1 cellular context compared by ENCODE assay signal in genomic region chr12:75724913-75725312, GRCh38.
TF ChIP-seq lines count a peak whose summit lies in the region.

No MANE protein-coding gene starts in this region.

TF ChIP-seq in HepG2, 621 proteins besides CTCF, POLR2A, EP300 and RAD21 (continued from another document):
- TF ChIP-seq, protein P1, sequence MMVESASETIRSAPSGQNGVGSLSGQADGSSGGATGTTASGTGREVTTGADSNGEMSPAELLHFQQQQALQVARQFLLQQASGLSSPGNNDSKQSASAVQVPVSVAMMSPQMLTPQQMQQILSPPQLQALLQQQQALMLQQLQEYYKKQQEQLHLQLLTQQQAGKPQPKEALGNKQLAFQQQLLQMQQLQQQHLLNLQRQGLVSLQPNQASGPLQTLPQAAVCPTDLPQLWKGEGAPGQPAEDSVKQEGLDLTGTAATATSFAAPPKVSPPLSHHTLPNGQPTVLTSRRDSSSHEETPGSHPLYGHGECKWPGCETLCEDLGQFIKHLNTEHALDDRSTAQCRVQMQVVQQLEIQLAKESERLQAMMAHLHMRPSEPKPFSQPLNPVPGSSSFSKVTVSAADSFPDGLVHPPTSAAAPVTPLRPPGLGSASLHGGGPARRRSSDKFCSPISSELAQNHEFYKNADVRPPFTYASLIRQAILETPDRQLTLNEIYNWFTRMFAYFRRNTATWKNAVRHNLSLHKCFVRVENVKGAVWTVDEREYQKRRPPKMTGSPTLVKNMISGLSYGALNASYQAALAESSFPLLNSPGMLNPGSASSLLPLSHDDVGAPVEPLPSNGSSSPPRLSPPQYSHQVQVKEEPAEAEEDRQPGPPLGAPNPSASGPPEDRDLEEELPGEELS (CRISPR knock-in tag; IDR thresholded peaks at IDR 0.05) = peak; percentile 51; the same call in 1 of the 2 replicates
- no peak for TF ChIP-seq FOXC1 (CRISPR knock-in tag; IDR thresholded peaks at IDR 0.05; ENCODE audit: borderline replicate concordance)
- no peak for TF ChIP-seq CBX2 (IDR thresholded peaks at IDR 0.05; ENCODE audit: low read depth, low read length)
- TF ChIP-seq CBX2 (CRISPR knock-in tag; IDR thresholded peaks at IDR 0.05; ENCODE audit: low read depth) = no peak
- 0 out of 2 replicates have a peak, but pooled peaks have one; percentile 48 for TF ChIP-seq ELF3 (CRISPR knock-in tag; IDR thresholded peaks at IDR 0.05)
- TF ChIP-seq FOXM1 (CRISPR knock-in tag; IDR thresholded peaks at IDR 0.05) = no peak
- no peak for TF ChIP-seq ZNF609 (CRISPR knock-in tag; IDR thresholded peaks at IDR 0.05; ENCODE audit: borderline replicate concordance)
- TF ChIP-seq SIX4 (CRISPR knock-in tag; IDR thresholded peaks at IDR 0.05) = no peak
- TF ChIP-seq HDAC2 (CRISPR knock-in tag; IDR thresholded peaks at IDR 0.05) = peak; percentile 51; the same call in 1 of the 2 replicates
- TF ChIP-seq RARA (CRISPR knock-in tag; IDR thresholded peaks at IDR 0.05) = peak; percentile 63
- no peak for TF ChIP-seq TAF1 (CRISPR knock-in tag; IDR thresholded peaks at IDR 0.05)
- no peak for TF ChIP-seq SOX13 (IDR thresholded peaks at IDR 0.05)
- peak in 1 of 2 experiments; percentile 66; a peak in 2 of 4 replicates for TF ChIP-seq SOX13 (CRISPR knock-in tag; conservative IDR thresholded peaks at IDR 0.05 in 1 of 2, IDR thresholded peaks at IDR 0.05 in 1 of 2)
- TF ChIP-seq ZNF841 (CRISPR knock-in tag; IDR thresholded peaks at IDR 0.05; ENCODE audit: borderline replicate concordance) = no peak
- no peak for TF ChIP-seq NR2F6 (IDR thresholded peaks at IDR 0.05)
- TF ChIP-seq NR2F6 (CRISPR knock-in tag; IDR thresholded peaks at IDR 0.05) = 0 out of 2 replicates have a peak, but pooled peaks have one; percentile 26
- TF ChIP-seq FOXA1 (IDR thresholded peaks at IDR 0.05) = no peak
- peak; percentile 75 for TF ChIP-seq FOXA1 (CRISPR knock-in tag; IDR thresholded peaks at IDR 0.05)
- peak; percentile 58 for TF ChIP-seq FOXA3 (CRISPR knock-in tag; IDR thresholded peaks at IDR 0.05)
- TF ChIP-seq TP53 (CRISPR knock-in tag; conservative IDR thresholded peaks at IDR 0.05) = no peak
- TF ChIP-seq RCOR2 (CRISPR knock-in tag; IDR thresholded peaks at IDR 0.05) = no peak
- TF ChIP-seq HOMEZ (CRISPR knock-in tag; IDR thresholded peaks at IDR 0.05; ENCODE audit: low read depth) = peak; percentile 46; the same call in 1 of the 2 replicates
- peak; percentile 63 for TF ChIP-seq ARID5B (CRISPR knock-in tag; IDR thresholded peaks at IDR 0.05)
- peak; percentile 42; the same call in 1 of the 2 replicates for TF ChIP-seq GATAD2A (CRISPR knock-in tag; IDR thresholded peaks at IDR 0.05)
- no peak for TF ChIP-seq ZNF570 (CRISPR knock-in tag; IDR thresholded peaks at IDR 0.05; ENCODE audit: borderline replicate concordance)
- TF ChIP-seq HMG20A (CRISPR knock-in tag; IDR thresholded peaks at IDR 0.05; ENCODE audit: borderline replicate concordance) = peak; percentile 24; the same call in 1 of the 2 replicates
- no peak for TF ChIP-seq ESRRA (CRISPR knock-in tag; IDR thresholded peaks at IDR 0.05; ENCODE audit: low read depth)
- peak; percentile 37; the same call in 1 of the 2 replicates for TF ChIP-seq RXRB (CRISPR knock-in tag; IDR thresholded peaks at IDR 0.05; ENCODE audit: borderline replicate concordance)
- TF ChIP-seq SAP130 (CRISPR knock-in tag; IDR thresholded peaks at IDR 0.05; ENCODE audit: low read depth) = peak; percentile 52; the same call in 1 of the 2 replicates
- TF ChIP-seq ZNF24 (IDR thresholded peaks at IDR 0.05) = no peak
- no peak for TF ChIP-seq MAFK (conservative IDR thresholded peaks at IDR 0.05 in 1 of 2, IDR thresholded peaks at IDR 0.05 in 1 of 2; ENCODE audit: low read length in 2 of 2)
- TF ChIP-seq, protein P2, sequence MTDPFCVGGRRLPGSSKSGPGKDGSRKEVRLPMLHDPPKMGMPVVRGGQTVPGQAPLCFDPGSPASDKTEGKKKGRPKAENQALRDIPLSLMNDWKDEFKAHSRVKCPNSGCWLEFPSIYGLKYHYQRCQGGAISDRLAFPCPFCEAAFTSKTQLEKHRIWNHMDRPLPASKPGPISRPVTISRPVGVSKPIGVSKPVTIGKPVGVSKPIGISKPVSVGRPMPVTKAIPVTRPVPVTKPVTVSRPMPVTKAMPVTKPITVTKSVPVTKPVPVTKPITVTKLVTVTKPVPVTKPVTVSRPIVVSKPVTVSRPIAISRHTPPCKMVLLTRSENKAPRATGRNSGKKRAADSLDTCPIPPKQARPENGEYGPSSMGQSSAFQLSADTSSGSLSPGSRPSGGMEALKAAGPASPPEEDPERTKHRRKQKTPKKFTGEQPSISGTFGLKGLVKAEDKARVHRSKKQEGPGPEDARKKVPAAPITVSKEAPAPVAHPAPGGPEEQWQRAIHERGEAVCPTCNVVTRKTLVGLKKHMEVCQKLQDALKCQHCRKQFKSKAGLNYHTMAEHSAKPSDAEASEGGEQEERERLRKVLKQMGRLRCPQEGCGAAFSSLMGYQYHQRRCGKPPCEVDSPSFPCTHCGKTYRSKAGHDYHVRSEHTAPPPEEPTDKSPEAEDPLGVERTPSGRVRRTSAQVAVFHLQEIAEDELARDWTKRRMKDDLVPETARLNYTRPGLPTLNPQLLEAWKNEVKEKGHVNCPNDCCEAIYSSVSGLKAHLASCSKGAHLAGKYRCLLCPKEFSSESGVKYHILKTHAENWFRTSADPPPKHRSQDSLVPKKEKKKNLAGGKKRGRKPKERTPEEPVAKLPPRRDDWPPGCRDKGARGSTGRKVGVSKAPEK (CRISPR knock-in tag; IDR thresholded peaks at IDR 0.05; ENCODE audit: borderline replicate concordance) = no peak
- TF ChIP-seq TEAD3 (CRISPR knock-in tag; optimal IDR thresholded peaks at IDR 0.05; ENCODE audit: borderline replicate concordance) = peak; percentile 32
- no peak for TF ChIP-seq BATF2 (CRISPR knock-in tag; IDR thresholded peaks at IDR 0.05)
- no peak for TF ChIP-seq GLMP (CRISPR knock-in tag; IDR thresholded peaks at IDR 0.05; ENCODE audit: borderline replicate concordance)
- peak; percentile 48; the same call in 1 of the 2 replicates for TF ChIP-seq ETV5 (CRISPR knock-in tag; IDR thresholded peaks at IDR 0.05; ENCODE audit: borderline replicate concordance)
- no peak for TF ChIP-seq STAT5B (CRISPR knock-in tag; IDR thresholded peaks at IDR 0.05)
